In the genomic region with DNA sequence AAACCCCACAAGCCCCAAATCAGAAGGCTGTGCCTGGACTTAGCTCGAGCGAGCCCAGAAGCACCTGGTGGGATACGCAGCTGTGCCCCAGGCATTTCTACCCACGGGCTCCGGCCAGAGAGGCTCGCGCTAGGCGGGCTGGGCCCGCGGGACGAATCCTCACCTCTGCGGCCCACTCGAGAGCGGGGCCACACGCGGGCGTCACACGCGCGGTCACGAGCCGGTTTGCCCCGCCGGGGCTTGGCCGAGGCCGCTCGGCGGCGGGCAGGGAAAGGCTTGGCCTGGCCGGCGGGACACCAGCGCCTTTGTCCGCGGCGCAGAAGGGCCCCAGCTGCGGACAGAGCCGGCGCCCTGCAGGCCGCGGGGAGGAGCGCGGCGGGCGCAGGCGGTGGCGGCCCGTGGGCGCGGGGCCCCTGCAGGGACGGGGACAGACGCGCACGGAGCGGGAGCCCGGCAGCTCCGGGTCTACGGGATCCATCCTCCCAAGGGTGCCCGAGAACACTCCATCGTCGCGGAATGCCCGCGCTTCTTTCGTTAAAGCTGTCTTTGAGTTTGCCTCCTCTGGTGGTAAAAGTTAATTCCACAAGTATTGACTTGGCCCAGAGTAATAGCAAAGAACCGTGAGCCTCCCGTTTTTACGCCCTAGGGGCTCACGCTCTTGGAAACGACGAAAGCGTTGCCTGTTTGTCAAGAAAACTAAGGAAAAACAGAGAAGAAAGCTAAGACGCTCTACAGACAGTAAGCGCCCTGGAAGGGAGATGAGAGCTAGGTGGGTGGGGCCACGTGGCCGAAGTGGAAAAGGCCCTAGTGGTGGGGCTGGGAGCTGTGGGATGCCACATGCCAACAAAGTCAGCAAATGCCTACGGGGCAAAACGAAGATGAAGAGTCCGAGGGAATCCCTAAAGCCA, we compare ENCODE assay signal across 8 cellular contexts.
A peak's percentile ranks its signal among the peaks of the same experiment; 100 is the strongest.
DNase-seq lines count a peak whose midpoint lies in the region.

No MANE protein-coding gene starts in this region.

- peak; percentile 25 for DNase-seq in DMS53 treated with DMSO at 0.1 percent for 48 hours (lab: John Stamatoyannopoulos, UW; ENCODE audit: unreplicated experiment)
- DNase-seq in RPMI8226 = peak; percentile 46
- DNase-seq in hippocampal formation (lab: John Stamatoyannopoulos, UW) = peak; percentile 53 to 81
- peak; percentile 75 for DNase-seq in retina
- no peak for DNase-seq in cerebellar nuclear complex (lab: John Stamatoyannopoulos, UW)
- no peak for DNase-seq in NCI-H1105 (lab: John Stamatoyannopoulos, UW)
- no peak for DNase-seq in NCI-H1436 treated with DMSO at 0.1 percent for 48 hours (lab: John Stamatoyannopoulos, UW)

- H3K27ac ChIP-seq in angular gyrus (ENCODE audit: low read depth, low read length) = peak overlapping the region; percentile 89

Comparison
In these comparisons a context has a peak if more than half of its experiments do, and no peak if none do; other contexts are left out.
1. DNase-seq: peak in DMS53 treated with DMSO at 0.1 percent for 48 hours (single experiment), RPMI8226 (single experiment), hippocampal formation (2 of 2) and retina (single experiment); none in cerebellar nuclear complex (0 of 2), NCI-H1105 (single experiment) and NCI-H1436 treated with DMSO at 0.1 percent for 48 hours (single experiment).